20 cellular contexts compared by ENCODE assay signal in the genomic region with DNA sequence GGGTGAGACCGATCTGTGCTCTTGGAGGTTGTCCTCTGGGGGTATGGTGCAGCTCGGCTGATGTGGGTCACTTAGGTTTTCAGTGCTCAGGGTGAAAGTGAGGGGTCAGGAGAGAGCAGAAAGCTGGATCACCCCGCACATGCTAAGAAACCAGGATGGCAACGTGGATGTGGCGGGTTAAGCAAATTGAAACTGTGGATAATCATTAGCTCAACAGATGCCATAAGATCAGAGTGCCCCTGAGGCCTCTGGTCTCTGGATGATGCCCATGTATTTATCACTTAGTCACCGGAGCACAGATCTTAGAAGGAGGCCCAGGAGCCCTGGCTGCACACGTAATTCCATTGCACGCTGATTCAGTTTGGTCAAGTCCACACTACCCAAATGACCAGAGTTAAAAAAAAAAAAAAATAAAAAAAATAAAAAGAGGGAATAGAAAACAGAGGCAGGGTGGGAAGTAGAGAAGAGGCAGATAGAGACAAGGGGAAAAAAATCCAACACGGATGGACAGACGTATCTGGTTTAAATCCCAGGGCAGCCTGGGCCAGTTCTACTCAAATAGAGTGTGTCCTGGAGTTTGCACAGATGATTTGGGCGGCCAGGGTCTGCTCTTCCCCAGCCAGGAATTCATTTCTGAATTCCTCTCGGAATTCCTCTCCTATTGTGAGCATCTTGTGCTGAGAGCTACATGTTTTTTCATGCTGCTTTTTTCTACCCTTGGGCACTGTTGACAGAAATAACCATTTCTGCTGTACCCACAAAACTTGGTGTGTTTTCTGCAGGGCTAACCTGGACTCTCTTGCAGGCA.
DNase-seq lines count a peak whose midpoint lies in the region; ATAC-seq and TF ChIP-seq lines count a peak whose summit lies in the region.
"Had no signal": no experiment of that assay in that cellular context is flagged by ENCODE, and none has a peak within 500 bp of the region (broad histone marks: within the 10 kb centered on the region; RNA-seq: fewer than 3 reads in every experiment).

No MANE protein-coding gene starts in this region.

- no peak for TF ChIP-seq CTCF in fibroblast of mammary gland (conservative IDR thresholded peaks at IDR 0.05; ENCODE audit: control insufficient read depth, insufficient read depth, low read depth, low read length)
- no peak for TF ChIP-seq CTCF in mucosa of descending colon (IDR thresholded peaks at IDR 0.05)

- H3K36me3 ChIP-seq in mucosa of descending colon (ENCODE audit: low read depth): no peaks in the 10 kb centered on the region
- H3K36me3 ChIP-seq: breast epithelium, Peyer's patch had no signal

- intact Hi-C loops in mucosa of descending colon (cut with DNase I, micrococcal nuclease): no loop called here

- no peaks in the 10 kb centered on the region for H3K4me1 ChIP-seq in mucosa of descending colon (ENCODE audit: low read depth)
- H3K4me1 ChIP-seq: breast epithelium, Peyer's patch had no signal

- H3K4me3 ChIP-seq in fibroblast of mammary gland (ENCODE audit: control insufficient read depth, low read depth, low read length): no peak overlapping the region
- no peak overlapping the region for H3K4me3 ChIP-seq in mucosa of descending colon
- H3K4me3 ChIP-seq: breast epithelium, esophagus squamous epithelium, Peyer's patch, spleen had no signal

- DNase-seq in NCI-H82 treated with DMSO at 0.1 percent for 48 hours (lab: John Stamatoyannopoulos, UW; ENCODE audit: unreplicated experiment) (peak; percentile 30), fibroblast of mammary gland (ENCODE audit: low read depth) (peak; percentile 15), mucosa of descending colon (no peak), UCSD-AML1 (lab: John Stamatoyannopoulos, UW; ENCODE audit: unreplicated experiment) (no peak), RKO (ENCODE audit: low spot score) (no peak), GOT3 (lab: John Stamatoyannopoulos, UW) (no peak)
- DNase-seq: activated CD4-positive, alpha-beta T cell treated with anti-CD3 and anti-CD28 coated beads, Interleukin-2, amount 50 U/mL, for 48 hours; CD8-positive, alpha-beta T cell; DMS79 treated with DMSO at 0.1 percent for 48 hours; esophagus squamous epithelium; H7; NCI-H1105 treated with DMSO at 0.1 percent for 48 hours; NK-92 treated with Interleukin-12 subunit alpha and Interleukin-12 subunit beta, amount 100 ng/mL, for 24 hours; Peyer's patch; spleen; stimulated activated CD4-positive, alpha-beta T cell treated with anti-CD3 and anti-CD28 coated beads, Interleukin-4, amount 100 ng/mL, for 1 hour; stimulated activated naive CD4-positive, alpha-beta T cell treated with Interleukin-2 at 50 U/mL for 16 hours; T-helper 17 cell had no signal

- no peaks in the 10 kb centered on the region for H3K9me3 ChIP-seq in mucosa of descending colon
- H3K9me3 ChIP-seq: breast epithelium, esophagus squamous epithelium, Peyer's patch, spleen had no signal

- ATAC-seq in mucosa of descending colon (peak; percentile 72), HG02852 (IDR thresholded peaks at IDR 0.05; ENCODE audit: unreplicated experiment) (no peak)
- ATAC-seq: CD8-positive, alpha-beta T cell; T-helper 17 cell had no signal

Comparison
In these comparisons a context has a peak if more than half of its experiments do, and no peak if none do; other contexts are left out.
1. DNase-seq: peak in NCI-H82 treated with DMSO at 0.1 percent for 48 hours (single experiment) and fibroblast of mammary gland (single experiment); none in mucosa of descending colon (0 of 3), UCSD-AML1 (single experiment), RKO (single experiment) and GOT3 (single experiment).